In genomic region chr11:115290479-115291390, GRCh38 we compare ENCODE assay signal across 15 cellular contexts.
DNase-seq lines count a peak whose midpoint lies in the region; ATAC-seq and TF ChIP-seq lines count a peak whose summit lies in the region.
"Had no signal": no experiment of that assay in that cellular context is flagged by ENCODE, and none has a peak within 500 bp of the region (broad histone marks: within the 10 kb centered on the region; RNA-seq: fewer than 3 reads in every experiment).

No MANE protein-coding gene starts in this region.

- H3K9me3 ChIP-seq in neural cell (ENCODE audit: low read length), result no peaks in the 10 kb centered on the region
- H3K9me3 ChIP-seq: prostate gland, tibial nerve had no signal

- no peak for TF ChIP-seq RAD21 in neural cell (conservative IDR thresholded peaks at IDR 0.05)

- H3K79me2 ChIP-seq in GM23338 (replicated peaks; ENCODE audit: insufficient read depth), result no peaks in the 10 kb centered on the region
- no peaks in the 10 kb centered on the region for H3K79me2 ChIP-seq in neural cell (replicated peaks; ENCODE audit: insufficient read depth, low read length)

- H3F3A ChIP-seq in GM23338 (replicated peaks; ENCODE audit: low read depth) (no peaks in the 10 kb centered on the region), neural cell (ENCODE audit: insufficient read depth, low read length, poor library complexity, severe bottlenecking) (no peaks in the 10 kb centered on the region)

- no peak for TF ChIP-seq EP300 in neural cell (conservative IDR thresholded peaks at IDR 0.05; ENCODE audit: poor library complexity, severe bottlenecking)

- H3K4me3 ChIP-seq in GM23338 (no peak overlapping the region), neural cell (ENCODE audit: low read length) (peak overlapping the region; percentile 32)
- H3K4me3 ChIP-seq: prostate gland, tibial nerve had no signal

- no peak overlapping the region for H3K4me3 Mint-ChIP-seq in GM23338
- peak overlapping the region in 3 of 5 experiments; percentile 3 to 22 (median 14) for H3K4me3 Mint-ChIP-seq in brain
- H3K4me3 Mint-ChIP-seq: activated naive CD4-positive, alpha-beta T cell treated with anti-CD3 and anti-CD28 coated beads, Interleukin-2, amount 10 ng/mL, durations not matched to agents 7 days and 5 days; IgD-negative memory B cell; natural killer cell had no signal

- H4K20me1 ChIP-seq in GM23338 (replicated peaks; ENCODE audit: insufficient read depth) (no peaks in the 10 kb centered on the region), neural cell (ENCODE audit: insufficient read depth) (no peaks in the 10 kb centered on the region)

- H3K9me2 ChIP-seq in GM23338 (ENCODE audit: insufficient read depth) (no peaks in the 10 kb centered on the region), neural cell (ENCODE audit: insufficient read depth, low read length) (no peaks in the 10 kb centered on the region)

- no peaks in the 10 kb centered on the region for H3K36me3 Mint-ChIP-seq in GM23338 (ENCODE audit: low read depth)
- no peaks in the 10 kb centered on the region for H3K36me3 Mint-ChIP-seq in brain
- H3K36me3 Mint-ChIP-seq: activated naive CD4-positive, alpha-beta T cell treated with anti-CD3 and anti-CD28 coated beads, Interleukin-2, amount 10 ng/mL, durations not matched to agents 7 days and 5 days; natural killer cell had no signal

- no peaks in the 10 kb centered on the region for H3K27me3 Mint-ChIP-seq in GM23338 (ENCODE audit: insufficient read depth, low read depth, poor library complexity)
- peaks cover 3% of the 10 kb centered on the region for H3K27me3 Mint-ChIP-seq in brain
- H3K27me3 Mint-ChIP-seq: activated naive CD4-positive, alpha-beta T cell treated with anti-CD3 and anti-CD28 coated beads, Interleukin-2, amount 10 ng/mL, durations not matched to agents 7 days and 5 days; IgD-negative memory B cell had no signal

- H3K27me3 ChIP-seq in GM23338 (ENCODE audit: insufficient read depth) (no peaks in the 10 kb centered on the region), neural cell (ENCODE audit: insufficient read depth, low read depth, low read length) (no peaks in the 10 kb centered on the region)
- H3K27me3 ChIP-seq: tibial nerve had no signal

- peaks cover 4% of the 10 kb centered on the region; the same call in 1 of the 2 replicates for H3K4me1 ChIP-seq in GM23338 (ENCODE audit: insufficient read depth)
- H3K4me1 ChIP-seq: prostate gland had no signal

- ATAC-seq in GM23338, result peak; percentile 48
- ATAC-seq: natural killer cell had no signal

- H3K4me2 ChIP-seq in GM23338, result no peak overlapping the region
- H3K4me2 ChIP-seq in neural cell (ENCODE audit: low read length), result peak overlapping the region; percentile 29

- H3K9me3 Mint-ChIP-seq in GM23338 (no peaks in the 10 kb centered on the region; the same call in 1 of the 3 replicates), brain (no peaks in the 10 kb centered on the region)
- H3K9me3 Mint-ChIP-seq: activated naive CD4-positive, alpha-beta T cell treated with anti-CD3 and anti-CD28 coated beads, Interleukin-2, amount 10 ng/mL, durations not matched to agents 7 days and 5 days; IgD-negative memory B cell; natural killer cell had no signal

- peak overlapping the region; percentile 50 for H3K9ac ChIP-seq in neural cell (ENCODE audit: low read length)

- TF ChIP-seq CTCF in GM23338 (conservative IDR thresholded peaks at IDR 0.05; ENCODE audit: low read depth in 2 of 2) (no peak), brain (conservative IDR thresholded peaks at IDR 0.05) (no peak), neural cell (IDR thresholded peaks at IDR 0.05; ENCODE audit: poor library complexity, severe bottlenecking) (no peak)

- H3K4me1 Mint-ChIP-seq in GM23338 (peaks cover 18% of the 10 kb centered on the region), brain (peaks cover 67% of the 10 kb centered on the region)
- H3K4me1 Mint-ChIP-seq: activated naive CD4-positive, alpha-beta T cell treated with anti-CD3 and anti-CD28 coated beads, Interleukin-2, amount 10 ng/mL, durations not matched to agents 7 days and 5 days; IgD-negative memory B cell; natural killer cell had no signal

- no peak overlapping the region for H2AFZ ChIP-seq in GM23338
- peak overlapping the region; percentile 15 for H2AFZ ChIP-seq in neural cell (ENCODE audit: low read depth, low read length)

- H3K36me3 ChIP-seq in GM23338 (ENCODE audit: insufficient read depth), result no peaks in the 10 kb centered on the region
- no peaks in the 10 kb centered on the region for H3K36me3 ChIP-seq in neural cell (ENCODE audit: insufficient read depth, low read length)
- H3K36me3 ChIP-seq: prostate gland, tibial nerve had no signal

- no peak for DNase-seq in GM23338 (ENCODE audit: low spot score)
- DNase-seq in NCI-H187 treated with DMSO at 0.1 percent for 48 hours (lab: John Stamatoyannopoulos, UW), result peak; percentile 79
- no peak for DNase-seq in germinal center (ENCODE audit: low spot score)
- no peak for DNase-seq in NCI-H345 (lab: John Stamatoyannopoulos, UW)
- DNase-seq in activated T-cell treated with anti-CD3 and anti-CD28 coated beads, Interleukin-2, amount 50 U/mL, for 48 hours, result no peak
- DNase-seq: activated CD4-positive, alpha-beta T cell treated with anti-CD3 and anti-CD28 coated beads for 48 hours; activated naive CD4-positive, alpha-beta T cell treated with anti-CD3 and anti-CD28 coated beads, Interleukin-2, amount 10 ng/mL, durations not matched to agents 7 days and 5 days; mammary epithelial cell; natural killer cell; NCI-H446 had no signal

- H3K27ac Mint-ChIP-seq in GM23338 (no peak overlapping the region), brain (peak overlapping the region in 4 of 5 experiments; percentile 67 to 92 (median 84))
- H3K27ac Mint-ChIP-seq: activated naive CD4-positive, alpha-beta T cell treated with anti-CD3 and anti-CD28 coated beads, Interleukin-2, amount 10 ng/mL, durations not matched to agents 7 days and 5 days; IgD-negative memory B cell; natural killer cell had no signal

- H3K27ac ChIP-seq in GM23338 (ENCODE audit: low read depth) (no peak overlapping the region), neural cell (ENCODE audit: low read length) (peak overlapping the region; percentile 82)
- H3K27ac ChIP-seq: prostate gland, tibial nerve had no signal

TF ChIP-seq in GM23338, 12 proteins besides CTCF, POLR2A, EP300 and RAD21 (continues in another document):
- TF ChIP-seq STAT1 (IDR thresholded peaks at IDR 0.05; ENCODE audit: unreplicated experiment), result no peak
- no peak for TF ChIP-seq NANOG (IDR thresholded peaks at IDR 0.05; ENCODE audit: borderline replicate concordance)
- TF ChIP-seq ZNF114 (CRISPR knock-in tag; IDR thresholded peaks at IDR 0.05), result no peak
- no peak for TF ChIP-seq ZNF331 (CRISPR knock-in tag; IDR thresholded peaks at IDR 0.05; ENCODE audit: low read depth)
- no peak for TF ChIP-seq CREB1 (CRISPR knock-in tag; IDR thresholded peaks at IDR 0.05; ENCODE audit: low read depth)

TF ChIP-seq in neural cell, 6 proteins besides CTCF, POLR2A, EP300 and RAD21:
- no peak for TF ChIP-seq POLR2AphosphoS5 (IDR thresholded peaks at IDR 0.05)
- TF ChIP-seq REST (IDR thresholded peaks at IDR 0.05; ENCODE audit: borderline replicate concordance), result no peak
- TF ChIP-seq MXI1 (conservative IDR thresholded peaks at IDR 0.05; ENCODE audit: poor library complexity, severe bottlenecking), result no peak
- TF ChIP-seq TAF1 (IDR thresholded peaks at IDR 0.05; ENCODE audit: low read depth), result no peak
